ENCODE assay signal across 25 cellular contexts in the genomic region with DNA sequence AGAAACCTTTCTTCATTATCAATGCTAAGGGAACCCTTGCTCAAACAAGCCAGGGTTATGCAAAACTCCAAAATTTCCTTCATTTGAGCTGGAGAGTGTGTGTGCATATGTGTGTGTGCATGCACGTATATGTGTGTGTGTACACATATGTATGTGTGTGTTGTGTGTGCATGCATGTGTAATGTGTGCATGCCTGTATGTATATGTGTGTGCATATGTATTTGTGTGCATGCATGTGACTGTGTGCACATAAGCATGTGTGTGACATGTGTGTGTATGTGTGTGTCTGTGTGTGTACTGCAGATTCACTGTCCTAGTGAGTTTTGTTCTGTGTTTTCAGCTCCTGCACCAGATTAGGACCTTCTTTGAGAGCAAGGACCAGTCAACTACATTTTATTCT. TPM values are rescaled to one million over a fixed set of nuclear protein-coding genes. Genes with fewer than 3 reads are reported as not detected.
"Had no signal": no experiment of that assay in that cellular context is flagged by ENCODE, and none has a peak within 500 bp of the region (broad histone marks: within the 10 kb centered on the region; RNA-seq: fewer than 3 reads in every experiment).

No MANE protein-coding gene starts in this region.

- H3K9me3 ChIP-seq: SJSA1 had no signal

- H3K36me3 Mint-ChIP-seq: IgD-negative memory B cell had no signal

- H3K9ac ChIP-seq: KMS-11 had no signal

- H3K36me3 ChIP-seq: SJSA1 had no signal

- H3K4me1 Mint-ChIP-seq: IgD-negative memory B cell had no signal

- ATAC-seq: K562 had no signal

- H3K4me2 ChIP-seq: KMS-11 had no signal

- DNase-seq: Kasumi-1, MM.1S, NCI-H1092 treated with DMSO at 0.1 percent for 48 hours, NCI-H1436, NCI-H1694, NCI-H187 treated with DMSO at 0.1 percent for 48 hours, NCI-H2029 treated with DMSO at 0.1 percent for 48 hours, NCI-H2171 treated with DMSO at 0.1 percent for 48 hours, NCI-H345, NCI-H446 treated with DMSO at 0.1 percent for 48 hours, NCI-H510A treated with DMSO at 0.1 percent for 48 hours, NCI-H526, NCI-H748 treated with DMSO at 0.1 percent for 48 hours, Right ventricle myocardium superior, RPMI8226, SIG-M5 had no signal

- H3K4me1 ChIP-seq: SJSA1 had no signal

- H3K27ac ChIP-seq: HL-60, KMS-11, SJSA1, SK-N-MC had no signal

- H3K9me3 Mint-ChIP-seq: IgD-negative memory B cell had no signal

- FAIRE-seq: K562, RCC 7860 had no signal

- H3K4me3 ChIP-seq: K562, SJSA1, SK-N-MC had no signal

- H3K4me3 Mint-ChIP-seq: IgD-negative memory B cell had no signal

RNA-seq across cellular contexts. Expression of a gene that starts 28.2 kb away (rescaled TPM):
- total RNA-seq: K562; M059J; Right ventricle myocardium superior; SJSA1; T-helper 1 cell treated with Interleukin-12 subunit alpha and Interleukin-12 subunit beta and Interleukin-4 antibody, amounts not matched to agents 30 ng/mL and 1 ng/mL, for 36 hours had no signal
- polyA plus RNA-seq: IgD-negative memory B cell, K562 had no signal
